2 cellular contexts compared by ENCODE assay signal in the genomic region with DNA sequence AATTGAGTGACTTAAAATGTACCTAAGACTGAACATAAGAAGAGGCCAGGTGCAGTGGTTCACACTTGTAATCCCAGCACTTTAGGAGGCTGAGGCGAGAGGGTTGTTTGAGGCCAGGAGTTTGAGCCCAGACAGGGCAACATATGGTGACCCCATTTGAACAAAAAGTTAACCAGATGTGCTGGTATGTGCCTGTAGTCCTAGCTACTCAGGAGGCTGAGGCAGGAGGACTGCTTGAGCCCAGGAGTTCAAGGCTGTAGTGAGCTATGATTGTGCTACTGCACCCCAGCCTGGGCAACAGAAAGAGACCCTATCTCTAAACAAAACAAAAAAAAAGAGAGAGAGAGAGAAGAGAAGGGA.
TF ChIP-seq lines count a peak whose summit lies in the region.

No MANE protein-coding gene starts in this region.

TF ChIP-seq in SK-N-SH, 30 proteins besides CTCF, POLR2A, EP300 and RAD21 (continued from another document):
- TF ChIP-seq RFX5 (IDR thresholded peaks at IDR 0.05; ENCODE audit: low read length) (no peak), TCF12 (IDR thresholded peaks at IDR 0.05) (no peak), FOXM1 (IDR thresholded peaks at IDR 0.05; ENCODE audit: low read depth) (no peak), USF1 (IDR thresholded peaks at IDR 0.05; ENCODE audit: borderline replicate concordance, low read depth) (no peak), GATA2 (CRISPR knock-in tag; IDR thresholded peaks at IDR 0.05) (no peak), PBX3 (IDR thresholded peaks at IDR 0.05) (no peak), YY1 (IDR thresholded peaks at IDR 0.05; ENCODE audit: low read depth) (no peak), EZH2phosphoT487 (IDR thresholded peaks at IDR 0.05; ENCODE audit: borderline replicate concordance, low read depth) (no peak), SIN3A (IDR thresholded peaks at IDR 0.05; ENCODE audit: borderline replicate concordance, low read depth, low read length) (no peak), POLR2AphosphoS5 (IDR thresholded peaks at IDR 0.05; ENCODE audit: low read depth, low read length) (no peak), ELF1 (IDR thresholded peaks at IDR 0.05) (no peak), TAF1 (IDR thresholded peaks at IDR 0.05; ENCODE audit: borderline replicate concordance, low read depth, low read length) (no peak), SMC3 (IDR thresholded peaks at IDR 0.05; ENCODE audit: low read depth, low read length) (no peak), MXI1 (IDR thresholded peaks at IDR 0.05; ENCODE audit: low read depth, low read length) (no peak), FOXJ3 (CRISPR knock-in tag; IDR thresholded peaks at IDR 0.05) (no peak)
- TF ChIP-seq, protein P1, sequence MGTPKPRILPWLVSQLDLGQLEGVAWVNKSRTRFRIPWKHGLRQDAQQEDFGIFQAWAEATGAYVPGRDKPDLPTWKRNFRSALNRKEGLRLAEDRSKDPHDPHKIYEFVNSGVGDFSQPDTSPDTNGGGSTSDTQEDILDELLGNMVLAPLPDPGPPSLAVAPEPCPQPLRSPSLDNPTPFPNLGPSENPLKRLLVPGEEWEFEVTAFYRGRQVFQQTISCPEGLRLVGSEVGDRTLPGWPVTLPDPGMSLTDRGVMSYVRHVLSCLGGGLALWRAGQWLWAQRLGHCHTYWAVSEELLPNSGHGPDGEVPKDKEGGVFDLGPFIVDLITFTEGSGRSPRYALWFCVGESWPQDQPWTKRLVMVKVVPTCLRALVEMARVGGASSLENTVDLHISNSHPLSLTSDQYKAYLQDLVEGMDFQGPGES (IDR thresholded peaks at IDR 0.05; ENCODE audit: low read depth, low read length), result no peak

TF ChIP-seq in SK-N-SH treated with all-trans-retinoic acid at 6 μM for 48 hours, 23 proteins besides CTCF, POLR2A, EP300 and RAD21 (continued from another document):
- TF ChIP-seq TCF4 (CRISPR knock-in tag; IDR thresholded peaks at IDR 0.05; ENCODE audit: borderline replicate concordance) (no peak), TSHZ2 (CRISPR knock-in tag; IDR thresholded peaks at IDR 0.05) (no peak), SNAI2 (CRISPR knock-in tag; IDR thresholded peaks at IDR 0.05) (no peak)
TF ChIP-seq in SK-N-SH treated with all-trans-retinoic acid at 6 μM for 48 hours: peak in this region for 0.
